22 cellular contexts compared by ENCODE assay signal in genomic region chr18:11695736-11696135, GRCh38. TPM values are rescaled to one million over a fixed set of nuclear protein-coding genes. Genes with fewer than 3 reads are reported as not detected.
DNase-seq lines count a peak whose midpoint lies in the region; ATAC-seq, FAIRE-seq and TF ChIP-seq lines count a peak whose summit lies in the region.
"Had no signal": no experiment of that assay in that cellular context is flagged by ENCODE, and none has a peak within 500 bp of the region (broad histone marks: within the 10 kb centered on the region; RNA-seq: fewer than 3 reads in every experiment).

No MANE protein-coding gene starts in this region.

- FAIRE-seq in D721Med (lab: Jason Lieb, UNC), result no peak
- FAIRE-seq: A204.1, GM12891, GM18507 had no signal

- no peak overlapping the region for H3K9ac ChIP-seq in mammary epithelial cell (ENCODE audit: insufficient read depth, low read length)
- H3K9ac ChIP-seq: BLaER1 had no signal

- H3K4me2 ChIP-seq in mammary epithelial cell (ENCODE audit: insufficient read depth, low read depth, low read length), result peak overlapping the region; percentile 23
- H3K4me2 ChIP-seq: BLaER1, GM23338 had no signal

- no peaks in the 10 kb centered on the region for H3K36me3 ChIP-seq in mammary epithelial cell (ENCODE audit: insufficient read depth, low read length)
- H3K36me3 ChIP-seq in breast epithelium, result no peaks in the 10 kb centered on the region
- H3K36me3 ChIP-seq: BLaER1 had no signal

- H3K27me3 ChIP-seq in mammary epithelial cell (ENCODE audit: insufficient read depth, low read length) (no peaks in the 10 kb centered on the region), breast epithelium (no peaks in the 10 kb centered on the region)
- H3K27me3 ChIP-seq: BLaER1 had no signal

- no peak overlapping the region for H3K4me3 ChIP-seq in mammary epithelial cell (replicated peaks in 1 of 3; ENCODE audit: insufficient read depth in 1 of 3, low read depth in 2 of 3, low read length in 3 of 3)
- H3K4me3 ChIP-seq in breast epithelium, result no peak overlapping the region
- H3K4me3 ChIP-seq: BLaER1, GM23338 had no signal

- WGBS in mammary epithelial cell (ENCODE audit: low coverage, missing lambda C conversion rate), result 21% methylated on average over 2 of the region's 2 CpGs

- peak overlapping the region; percentile 47 for H3K27ac Mint-ChIP-seq in neural crest cell (ENCODE audit: unreplicated experiment)
- H3K27ac Mint-ChIP-seq: B cell; CD14-positive monocyte; CD4-positive, alpha-beta T cell; CD8-positive, alpha-beta memory T cell; GM23338; H9; HFFc6 had no signal

- no peaks in the 10 kb centered on the region for H4K20me1 ChIP-seq in mammary epithelial cell (ENCODE audit: insufficient read depth, low read length)
- H4K20me1 ChIP-seq: BLaER1 had no signal

- dilution Hi-C loops in mammary epithelial cell (cut with HindIII; ENCODE audit: low sequenced_read_pairs), result no loop called here

- H3K4me1 ChIP-seq in mammary epithelial cell (ENCODE audit: insufficient read depth, low read length) (peaks cover 8% of the 10 kb centered on the region), breast epithelium (no peaks in the 10 kb centered on the region)
- H3K4me1 ChIP-seq: BLaER1 had no signal

- no peaks in the 10 kb centered on the region for H3K9me3 ChIP-seq in mammary epithelial cell (replicated peaks; ENCODE audit: insufficient read depth, low read length)
- no peaks in the 10 kb centered on the region for H3K9me3 ChIP-seq in breast epithelium
- H3K9me3 ChIP-seq: BLaER1 had no signal

- H3K4me3 Mint-ChIP-seq in neural crest cell, result no peak overlapping the region
- H3K4me3 Mint-ChIP-seq: B cell; CD14-positive monocyte; CD4-positive, alpha-beta T cell; CD8-positive, alpha-beta memory T cell; GM23338; H9; HFFc6 had no signal

- no TSS peak for BruUV-seq in mammary epithelial cell (replicated peaks; lab: Mats Ljungman, UMichigan)

- TF ChIP-seq CTCF in mammary epithelial cell (conservative IDR thresholded peaks at IDR 0.05 in 1 of 2, IDR thresholded peaks at IDR 0.05 in 1 of 2; ENCODE audit: extremely low read depth in 1 of 2, insufficient read depth in 1 of 2, low read depth in 1 of 2, low read length in 2 of 2) (no peak), breast epithelium (IDR thresholded peaks at IDR 0.05) (no peak), neural crest cell (conservative IDR thresholded peaks at IDR 0.05) (no peak), D721Med (IDR thresholded peaks at IDR 0.05; ENCODE audit: insufficient read depth, missing control alignments) (no peak)

- no peak for ATAC-seq in HG03469 (IDR thresholded peaks at IDR 0.05; ENCODE audit: unreplicated experiment)
- ATAC-seq: GM23338, HCT116 had no signal

- H3K27ac ChIP-seq in mammary epithelial cell (ENCODE audit: insufficient read depth, low read depth, low read length) (no peak overlapping the region), breast epithelium (no peak overlapping the region), epithelial cell of prostate (peak overlapping the region; percentile 21)
- H3K27ac ChIP-seq: 22Rv1, BLaER1 had no signal

- H3K9me3 Mint-ChIP-seq in neural crest cell, result no peaks in the 10 kb centered on the region
- H3K9me3 Mint-ChIP-seq: CD4-positive, alpha-beta T cell; CD8-positive, alpha-beta memory T cell; GM23338; H9; HFFc6 had no signal

- no peaks in the 10 kb centered on the region for H3K36me3 Mint-ChIP-seq in neural crest cell (ENCODE audit: low read depth)
- H3K36me3 Mint-ChIP-seq: CD14-positive monocyte; CD8-positive, alpha-beta memory T cell had no signal

- in situ Hi-C loops in mammary epithelial cell (cut with MboI; ENCODE audit: low sequenced_read_pairs in 2 of 2), result no loop called here

- H3K4me1 Mint-ChIP-seq in neural crest cell, result no peaks in the 10 kb centered on the region
- H3K4me1 Mint-ChIP-seq: B cell; CD14-positive monocyte; CD8-positive, alpha-beta memory T cell; GM23338 had no signal

- intact Hi-C loops in mammary epithelial cell (cut with micrococcal nuclease), result no loop called here
- intact Hi-C loops in breast epithelium (cut with DNase I; ENCODE audit: low total_unique reads), result no loop called here

- TF ChIP-seq POLR2A in breast epithelium (IDR thresholded peaks at IDR 0.05), result no peak

- peak; percentile 28 for DNase-seq in mammary epithelial cell
- no peak for DNase-seq in breast epithelium (ENCODE audit: low spot score in 2 of 2)
- no peak for DNase-seq in epithelial cell of prostate (ENCODE audit: low read depth, low spot score)
- no peak for DNase-seq in neural crest cell (ENCODE audit: low read depth, low spot score)
- DNase-seq in D721Med (ENCODE audit: insufficient read length, low spot score), result no peak
- DNase-seq: CD4-positive, alpha-beta T cell; CD8-positive, alpha-beta memory T cell; DMS53; DMS79 treated with DMSO at 0.1 percent for 48 hours; GF-D8; H9; HFFc6 had no signal

- CTCF ChIA-PET in mammary epithelial cell (lab: Charles Lee; ENCODE audit: low non-redundant PET), result no interaction called here

- peak overlapping the region; percentile 5 for H2AFZ ChIP-seq in mammary epithelial cell (ENCODE audit: low read depth, low read length)
- H2AFZ ChIP-seq: GM23338 had no signal

- no peaks in the 10 kb centered on the region for H3K27me3 Mint-ChIP-seq in neural crest cell (ENCODE audit: low read depth)

- peaks cover 27% of the 10 kb centered on the region for H3K79me2 ChIP-seq in mammary epithelial cell (ENCODE audit: insufficient read depth, low read length)

RNA-seq across cellular contexts. Expression of gene GNAL, which starts 6.7 kb away (rescaled TPM):
- 10 to 100 TPM; 35.0 to 40.8 TPM for total RNA-seq in mammary epithelial cell
- 19.5 TPM for polyA plus RNA-seq in mammary epithelial cell
- polyA minus RNA-seq in mammary epithelial cell, result 108 TPM
- 10 to 100 TPM in 1 of 3 donors, 1 to 10 TPM in 2; 6.6 to 15.4 (median 7.5) TPM for total RNA-seq in breast epithelium
- total RNA-seq in neural crest cell, result 20.4 and 20.5 TPM in 2 replicates
- polyA plus RNA-seq: CD8-positive, alpha-beta memory T cell had no signal
